Comparison of ENCODE assay signal across 8 cellular contexts in the genomic region with DNA sequence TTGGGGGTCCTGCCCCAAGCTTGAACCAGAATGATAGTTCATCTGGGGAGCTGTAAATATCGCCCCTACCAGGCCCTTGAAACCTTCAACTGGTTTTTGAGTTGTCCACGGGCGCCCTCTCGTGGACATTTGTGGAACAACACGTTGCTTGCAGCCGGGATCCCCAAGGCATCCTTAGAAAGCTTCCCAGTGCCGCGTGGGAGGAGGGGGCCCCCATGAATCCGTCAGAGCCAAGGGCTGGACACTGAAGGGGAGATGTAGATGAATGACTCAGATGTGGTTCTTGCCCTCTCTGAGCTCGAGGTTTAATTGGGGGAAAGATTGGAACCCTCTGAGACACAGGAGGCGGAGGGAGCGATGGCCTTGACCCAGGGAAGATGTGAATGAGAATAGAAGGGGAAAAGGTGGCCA. TPM values are rescaled to one million over a fixed set of nuclear protein-coding genes. Genes with fewer than 3 reads are reported as not detected.
DNase-seq lines count a peak whose midpoint lies in the region; ATAC-seq, FAIRE-seq and TF ChIP-seq lines count a peak whose summit lies in the region.

No MANE protein-coding gene starts in this region.

- no peaks in the 10 kb centered on the region for H3K4me1 Mint-ChIP-seq in activated CD8-positive, alpha-beta T cell treated with anti-CD3 and anti-CD28 coated beads, Interleukin-2, amount 10 ng/mL, durations not matched to agents 7 days and 5 days (ENCODE audit: low read depth)

- no peak overlapping the region for H3K4me2 ChIP-seq in A549

- peaks cover 39% of the 10 kb centered on the region for H3K4me1 ChIP-seq in A549
- no peaks in the 10 kb centered on the region for H3K4me1 ChIP-seq in effector memory CD4-positive, alpha-beta T cell (ENCODE audit: control insufficient read depth, insufficient read depth, low read length, poor library complexity, severe bottlenecking)

- CTCF ChIA-PET in A549 (lab: Yijun Ruan, JAX) = interaction anchor here (0.6 to 10.0 kb wide), 85 partner anchors 9 to 843 kb away, joined by 3 to 216 read pairs (median 5); a partner anchor contains a TSS
- CTCF ChIA-PET in activated CD8-positive, alpha-beta T cell treated with anti-CD3 and anti-CD28 coated beads, Interleukin-2, amount 10 ng/mL, durations not matched to agents 7 days and 5 days (lab: Charles Lee) = interaction anchor here (0.6 to 4.5 kb wide), 45 partner anchors 8 to 362 kb away, joined by 3 to 65 read pairs (median 4); a partner anchor contains a TSS

- no peak overlapping the region for H3K4me3 ChIP-seq in A549
- H3K4me3 ChIP-seq in effector memory CD4-positive, alpha-beta T cell (ENCODE audit: insufficient read depth, low read depth, low read length, poor library complexity, severe bottlenecking) = no peak overlapping the region

- TF ChIP-seq CTCF in A549 (IDR thresholded peaks at IDR 0.05) = peak; percentile 91
- TF ChIP-seq CTCF in GM13976 (IDR thresholded peaks at IDR 0.05; ENCODE audit: borderline replicate concordance, control extremely low read depth, extremely low read depth, insufficient read depth, missing control alignments) = peak; percentile 90

- TF ChIP-seq RAD21 in A549 (conservative IDR thresholded peaks at IDR 0.05 in 1 of 2, IDR thresholded peaks at IDR 0.05 in 1 of 2) = peak; percentile 94 to 96

- H3K27me3 Mint-ChIP-seq in activated CD8-positive, alpha-beta T cell treated with anti-CD3 and anti-CD28 coated beads, Interleukin-2, amount 10 ng/mL, durations not matched to agents 7 days and 5 days (ENCODE audit: low read depth) = peaks cover 5% of the 10 kb centered on the region

- H3K36me3 ChIP-seq in effector memory CD4-positive, alpha-beta T cell (ENCODE audit: control insufficient read depth, insufficient read depth, low read length) = no peaks in the 10 kb centered on the region

- in situ Hi-C loops in GM13976 (cut with MboI; ENCODE audit: low sequenced_read_pairs, unreplicated experiment) = no loop called here

- 18% methylated on average over 12 of the region's 12 CpGs for WGBS in A549 (ENCODE audit: missing lambda C conversion rate)

- no peaks in the 10 kb centered on the region for H3K9me3 Mint-ChIP-seq in activated CD8-positive, alpha-beta T cell treated with anti-CD3 and anti-CD28 coated beads, Interleukin-2, amount 10 ng/mL, durations not matched to agents 7 days and 5 days (ENCODE audit: insufficient read depth)

- peak; percentile 32 to 69; a peak in 4 of 6 replicates for ATAC-seq in A549
- ATAC-seq in activated CD8-positive, alpha-beta T cell treated with anti-CD3 and anti-CD28 coated beads, Interleukin-2, amount 10 ng/mL, durations not matched to agents 7 days and 5 days = peak; percentile 71
- ATAC-seq in GM19328 (IDR thresholded peaks at IDR 0.05; ENCODE audit: unreplicated experiment) = no peak

- TF ChIP-seq EP300 in A549 (IDR thresholded peaks at IDR 0.05) = no peak

- H3K27ac Mint-ChIP-seq in activated CD8-positive, alpha-beta T cell treated with anti-CD3 and anti-CD28 coated beads, Interleukin-2, amount 10 ng/mL, durations not matched to agents 7 days and 5 days = no peak overlapping the region

- peaks cover 2% of the 10 kb centered on the region for H3K36me3 Mint-ChIP-seq in activated CD8-positive, alpha-beta T cell treated with anti-CD3 and anti-CD28 coated beads, Interleukin-2, amount 10 ng/mL, durations not matched to agents 7 days and 5 days (ENCODE audit: low read depth)

- H3K27me3 ChIP-seq in effector memory CD4-positive, alpha-beta T cell (replicated peaks; ENCODE audit: control insufficient read depth, insufficient read depth, low read length, poor library complexity, severe bottlenecking) = no peaks in the 10 kb centered on the region

- no peak for TF ChIP-seq POLR2A in A549 (IDR thresholded peaks at IDR 0.05; ENCODE audit: low read length)

- peak overlapping the region; percentile 63 to 88 for H3K27ac ChIP-seq in A549
- no peak overlapping the region for H3K27ac ChIP-seq in effector memory CD4-positive, alpha-beta T cell (ENCODE audit: insufficient read depth, low read length, poor library complexity, severe bottlenecking)

- FAIRE-seq in A549 (lab: Jason Lieb, UNC) = no peak

- POLR2A ChIA-PET in A549 (lab: Yijun Ruan, JAX) = interaction anchor here (1.2 kb wide), 1 partner anchor 134 kb away, joined by 5 read pairs; no protein-coding TSS in a partner anchor
- POLR2A ChIA-PET in activated CD8-positive, alpha-beta T cell treated with anti-CD3 and anti-CD28 coated beads, Interleukin-2, amount 10 ng/mL, durations not matched to agents 7 days and 5 days (lab: Charles Lee) = no interaction called here

- peaks cover 9% of the 10 kb centered on the region; the same call in 2 of the 3 replicates for H3K9me3 ChIP-seq in A549
- H3K9me3 ChIP-seq in effector memory CD4-positive, alpha-beta T cell (ENCODE audit: control insufficient read depth, low read length) = no peaks in the 10 kb centered on the region

- H3K4me3 Mint-ChIP-seq in activated CD8-positive, alpha-beta T cell treated with anti-CD3 and anti-CD28 coated beads, Interleukin-2, amount 10 ng/mL, durations not matched to agents 7 days and 5 days = no peak overlapping the region

- DNase-seq in A549 (ENCODE audit: low read depth in 1 of 2, low spot score in 1 of 2) = peak; percentile 57 to 64
- DNase-seq in GM13976 (ENCODE audit: low spot score) = peak; percentile 80
- DNase-seq in NCI-H460 (ENCODE audit: extremely low read depth, low read depth) = peak; percentile 69
- peak; percentile 78 for DNase-seq in activated CD8-positive, alpha-beta T cell treated with anti-CD3 and anti-CD28 coated beads, Interleukin-2, amount 10 ng/mL, durations not matched to agents 7 days and 5 days
- peak; percentile 25 to 54 (median 32) for DNase-seq in effector memory CD4-positive, alpha-beta T cell
- peak; percentile 93 for DNase-seq in mesenteric fat pad (ENCODE audit: low spot score)
- DNase-seq in stimulated activated CD8-positive, alpha-beta memory T cell treated with anti-CD3 and anti-CD28 coated beads, Interleukin-2, amount 100 ng/mL, for 1 hour (ENCODE audit: low read depth in 2 of 2) = peak; percentile 46 to 51

TF ChIP-seq in A549, 52 proteins besides CTCF, POLR2A, EP300 and RAD21:
- TF ChIP-seq SMC3 (IDR thresholded peaks at IDR 0.05) = peak; percentile 96
- no peak for TF ChIP-seq HOXB13 (CRISPR knock-in tag; IDR thresholded peaks at IDR 0.05; ENCODE audit: low read depth)
- TF ChIP-seq, protein P1, sequence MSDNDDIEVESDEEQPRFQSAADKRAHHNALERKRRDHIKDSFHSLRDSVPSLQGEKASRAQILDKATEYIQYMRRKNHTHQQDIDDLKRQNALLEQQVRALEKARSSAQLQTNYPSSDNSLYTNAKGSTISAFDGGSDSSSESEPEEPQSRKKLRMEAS (IDR thresholded peaks at IDR 0.05) = peak; percentile 54

RNA-seq across cellular contexts. Expression of a gene that starts 31.8 kb away (rescaled TPM):
- 0.19 and 0.22 TPM in 2 replicates for polyA plus RNA-seq in A549 (2011; rRNA removed)
- 0.14 TPM in 1 of 2 replicates, not detected in the other for polyA plus RNA-seq in A549 (2012; cell fraction: cytosol; rRNA removed)
- polyA plus RNA-seq in A549 (2012; cell fraction: nucleus; rRNA removed) = not detected in 2 replicates
- 0.12 TPM in 1 of 3 replicates, not detected in the others for polyA plus RNA-seq in A549 (2017; fragmentation: RNase III; extraction: RNeasy Plus Mini Kit Qiagen cat#74134 plus additional on column Dnase treatment)
- 0.37 TPM in 1 of 2 replicates, not detected in the other for polyA minus RNA-seq in A549 (2011; rRNA and poly(A)+ RNA removed)
- total RNA-seq in NCI-H460 (2014; rRNA removed; shearing (Covaris generic)) = not detected in 2 replicates
- not detected in 2 replicates for polyA plus RNA-seq in NCI-H460 (2014; cell fraction: nucleus; rRNA removed)
- not detected for total RNA-seq in activated CD8-positive, alpha-beta T cell treated with anti-CD3 and anti-CD28 coated beads, Interleukin-2, amount 10 ng/mL, durations not matched to agents 7 days and 5 days
- total RNA-seq in mesenteric fat pad = 0.64 TPM

RNA-seq across cellular contexts. Expression of a gene that starts 38.6 kb away (rescaled TPM):
- polyA plus RNA-seq in A549 (2011; rRNA removed) (0.10 and 0.16 TPM in 2 replicates), A549 (2017; fragmentation: RNase III; extraction: RNeasy Plus Mini Kit Qiagen cat#74134 plus additional on column Dnase treatment) (not detected in 3 replicates)
- not detected in 2 replicates for polyA plus RNA-seq in A549 (2012; cell fraction: cytosol; rRNA removed)
- polyA plus RNA-seq in A549 (2012; cell fraction: nucleus; rRNA removed) = not detected in 2 replicates
- polyA minus RNA-seq in A549 (2011; rRNA and poly(A)+ RNA removed) = not detected in 2 replicates
- total RNA-seq in NCI-H460 (2014; rRNA removed; shearing (Covaris generic)) = not detected in 2 replicates
- not detected in 2 replicates for polyA plus RNA-seq in NCI-H460 (2014; cell fraction: nucleus; rRNA removed)
- not detected for total RNA-seq in activated CD8-positive, alpha-beta T cell treated with anti-CD3 and anti-CD28 coated beads, Interleukin-2, amount 10 ng/mL, durations not matched to agents 7 days and 5 days
- total RNA-seq in mesenteric fat pad = not detected

Comparison
In these comparisons a context has a peak if more than half of its experiments do, and no peak if none do; other contexts are left out.
1. DNase-seq: peak in every context shown above with its lines; median percentile 93 in mesenteric fat pad; 80 in GM13976; 78 in activated CD8-positive, alpha-beta T cell treated with anti-CD3 and anti-CD28 coated beads, Interleukin-2, amount 10 ng/mL, durations not matched to agents 7 days and 5 days; 69 in NCI-H460; 60 in A549; 48 in stimulated activated CD8-positive, alpha-beta memory T cell treated with anti-CD3 and anti-CD28 coated beads, Interleukin-2, amount 100 ng/mL, for 1 hour; 32 in effector memory CD4-positive, alpha-beta T cell.